In genomic region chr10:101781984-101782810, GRCh38 we compare ENCODE assay signal across 8 cellular contexts. TPM values are rescaled to one million over a fixed set of nuclear protein-coding genes. Genes with fewer than 3 reads are reported as not detected.
DNase-seq lines count a peak whose midpoint lies in the region; ATAC-seq and TF ChIP-seq lines count a peak whose summit lies in the region.
"Had no signal": no experiment of that assay in that cellular context is flagged by ENCODE, and none has a peak within 500 bp of the region (broad histone marks: within the 10 kb centered on the region; RNA-seq: fewer than 3 reads in every experiment).

No MANE protein-coding gene starts in this region.

- peaks cover 14% of the 10 kb centered on the region for H3K36me3 Mint-ChIP-seq in WTC11

- no peak for DNase-seq in HAP-1 (ENCODE audit: low spot score in 2 of 2)
- no peak for DNase-seq in WTC11 (ENCODE audit: low spot score)
- DNase-seq in right atrium auricular region (ENCODE audit: low spot score): peak; percentile 42
- DNase-seq in spleen: peak; percentile 62
- no peak for DNase-seq in NCI-H2107 (lab: John Stamatoyannopoulos, UW)
- DNase-seq in C1 segment of cervical spinal cord (lab: John Stamatoyannopoulos, UW): no peak
- DNase-seq in kidney glomerular epithelial cell (lab: John Stamatoyannopoulos, UW): no peak

- peaks cover 20% of the 10 kb centered on the region for H3K27me3 Mint-ChIP-seq in WTC11 (ENCODE audit: low read depth)

- H3K9me3 ChIP-seq in HAP-1 (no peaks in the 10 kb centered on the region), right atrium auricular region (no peaks in the 10 kb centered on the region), spleen (no peaks in the 10 kb centered on the region)

- H3K36me3 ChIP-seq in HAP-1 (replicated peaks) (peaks cover 35% of the 10 kb centered on the region), right atrium auricular region (peaks cover 22% of the 10 kb centered on the region), spleen (peaks cover 0 to 35% (median 23%) of the 10 kb centered on the region in 6 donors)

- H3K27me3 ChIP-seq in HAP-1 (ENCODE audit: low read depth): no peaks in the 10 kb centered on the region
- H3K27me3 ChIP-seq in right atrium auricular region: peaks cover 0 to 6% of the 10 kb centered on the region in 2 donors
- H3K27me3 ChIP-seq in spleen (replicated peaks in 1 of 7): peaks cover 0 to 31% (median 24%) of the 10 kb centered on the region in 7 donors

- peak overlapping the region; percentile 92 for H3K27ac Mint-ChIP-seq in WTC11

- no peak for TF ChIP-seq POLR2A in spleen (IDR thresholded peaks at IDR 0.05)

- in situ Hi-C loops in HAP-1 (cut with MboI; ENCODE audit: low sequenced_read_pairs): loop anchor here (5.0 kb wide), 2 partner anchors 175 to 570 kb away; no protein-coding TSS in a partner anchor

- H3K27ac ChIP-seq in right atrium auricular region (no peak overlapping the region), spleen (peak overlapping the region in 1 of 8 donors; percentile 75)

- POLR2A ChIA-PET in WTC11 (lab: Charles Lee): interaction anchor here (3.0 kb wide), 1 partner anchor 36 kb away, joined by 14 read pairs; the partner anchor contains the start of gene OGA

- 53 to 75% (median 62%) methylated on average over 11 to 17 of the region's 17 CpGs for WGBS in spleen, 5 donors

- intact Hi-C loops in spleen (cut with DNase I; ENCODE audit: low total_unique reads): loop anchor here (5.0 to 10.0 kb wide), 2 partner anchors 177 to 570 kb away; no protein-coding TSS in a partner anchor

- CTCF ChIA-PET in WTC11 (lab: Charles Lee): interaction anchor here (0.6 to 11.0 kb wide), 21 partner anchors 11 to 741 kb away, joined by 3 to 370 read pairs (median 6); partner anchors contain the start of gene OGA

- peaks cover 56% of the 10 kb centered on the region for H3K4me1 Mint-ChIP-seq in WTC11

- H3K9me3 Mint-ChIP-seq in WTC11: no peaks in the 10 kb centered on the region

- H3K4me1 ChIP-seq in HAP-1: peaks cover 21% of the 10 kb centered on the region
- H3K4me1 ChIP-seq in right atrium auricular region: peaks cover 0 to 55% of the 10 kb centered on the region in 2 donors
- H3K4me1 ChIP-seq in spleen: peaks cover 14 to 82% (median 66%) of the 10 kb centered on the region in 6 donors

- TF ChIP-seq CTCF in WTC11 (IDR thresholded peaks at IDR 0.05) (no peak), right atrium auricular region (IDR thresholded peaks at IDR 0.05) (no peak), spleen (IDR thresholded peaks at IDR 0.05 in 8 of 11, conservative IDR thresholded peaks at IDR 0.05 in 3 of 11) (no peak)

- peak overlapping the region; percentile 85 for H3K4me3 ChIP-seq in HAP-1
- H3K4me3 ChIP-seq in right atrium auricular region: peak overlapping the region; percentile 54 to 59
- peak overlapping the region; percentile 30 to 88 (median 64) for H3K4me3 ChIP-seq in spleen

- H3K4me3 Mint-ChIP-seq in WTC11: peak overlapping the region; percentile 100

- ATAC-seq in WTC11: no peak

TF ChIP-seq in WTC11, 78 proteins besides CTCF, POLR2A, EP300 and RAD21:
- TF ChIP-seq ARID4B (CRISPR knock-in tag; IDR thresholded peaks at IDR 0.05; ENCODE audit: borderline replicate concordance): no peak
- TF ChIP-seq PRDM15 (CRISPR knock-in tag; IDR thresholded peaks at IDR 0.05): no peak
- no peak for TF ChIP-seq E2F1 (CRISPR knock-in tag; IDR thresholded peaks at IDR 0.05)
- no peak for TF ChIP-seq TEAD1 (CRISPR knock-in tag; IDR thresholded peaks at IDR 0.05)
- TF ChIP-seq ZNF416 (CRISPR knock-in tag; IDR thresholded peaks at IDR 0.05): no peak
- no peak for TF ChIP-seq ZBTB21 (CRISPR knock-in tag; IDR thresholded peaks at IDR 0.05; ENCODE audit: borderline replicate concordance)
- TF ChIP-seq ETV6 (CRISPR knock-in tag; IDR thresholded peaks at IDR 0.05): 0 out of 2 replicates have a peak, but pooled peaks have one; percentile 56
- TF ChIP-seq SOX15 (CRISPR knock-in tag; IDR thresholded peaks at IDR 0.05): no peak
- no peak for TF ChIP-seq ATF3 (CRISPR knock-in tag; conservative IDR thresholded peaks at IDR 0.05)

RNA-seq across cellular contexts. Expression of gene NPM3, which starts 1.0 kb away (rescaled TPM):
- total RNA-seq in WTC11 (2021) (223 to 260 TPM (median 229 TPM) in 3 replicates), right atrium auricular region (10 to 100 TPM in 1 of 2 donors, 1 to 10 TPM in 1; 6.2 to 14.7 TPM), spleen (10 to 100 TPM; 16.8 to 46.9 (median 24.6) TPM)
- 10 to 100 TPM; 33.5 to 54.6 (median 44.2) TPM for polyA plus RNA-seq in spleen

RNA-seq across cellular contexts. Expression of gene FGF8, which starts 6.3 kb away (rescaled TPM):
- total RNA-seq in WTC11 (2021) (14.0 to 28.9 TPM (median 16.4 TPM) in 3 replicates), right atrium auricular region (not detected), spleen (not detected)
- polyA plus RNA-seq in spleen: under 1 TPM in 2 of 3 donors, not detected in 1; 0.11 TPM
- total RNA-seq: glomerular endothelial cell had no signal

RNA-seq across cellular contexts. Expression of gene OGA, which starts 36.0 kb away (rescaled TPM):
- 110 to 111 TPM (median 110 TPM) in 3 replicates for total RNA-seq in WTC11 (2021)
- total RNA-seq in right atrium auricular region: 10 to 100 TPM; 41.6 to 50.9 TPM
- 100 to 1,000 TPM; 143 to 234 (median 172) TPM for total RNA-seq in spleen
- polyA plus RNA-seq in spleen: 10 to 100 TPM; 65.7 to 87.0 (median 68.3) TPM

Comparison
In these comparisons a context has a peak if more than half of its experiments do, and no peak if none do; other contexts are left out.
1. DNase-seq: peak in right atrium auricular region (single experiment) and spleen (single experiment); none in HAP-1 (0 of 2), WTC11 (single experiment), NCI-H2107 (single experiment), C1 segment of cervical spinal cord (0 of 14) and kidney glomerular epithelial cell (single experiment).
2. RNA of gene FGF8, which starts 6.3 kb away (total RNA-seq): 14.0 to 28.9 TPM in WTC11; not detected in right atrium auricular region and not detected in spleen; every median in the first group is over 10 times any median in the second.
3. Peak in every context shown above with its lines, with median percentiles within 50 percentile points of each other: H3K4me3 ChIP-seq.